24 cellular contexts compared by ENCODE assay signal in the genomic region with DNA sequence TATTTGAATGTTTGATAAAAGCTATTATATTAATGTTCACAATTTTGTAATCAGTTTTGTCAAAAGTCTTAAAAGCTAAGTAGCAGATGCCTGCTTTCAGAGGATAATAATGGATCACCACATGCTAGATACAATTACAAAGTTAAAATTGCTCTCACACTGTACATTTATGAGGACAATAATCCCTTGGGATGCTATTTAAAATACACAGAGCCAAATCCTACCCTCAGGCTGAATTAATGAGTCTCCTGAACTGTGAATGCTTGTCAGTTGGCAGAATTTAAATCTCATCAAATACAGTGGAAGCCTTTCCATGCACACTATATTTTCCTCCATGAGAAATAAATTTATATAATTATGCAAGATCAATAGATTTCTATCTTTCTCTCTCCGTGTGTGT.
DNase-seq lines count a peak whose midpoint lies in the region; ATAC-seq and TF ChIP-seq lines count a peak whose summit lies in the region.
"Had no signal": no experiment of that assay in that cellular context is flagged by ENCODE, and none has a peak within 500 bp of the region (broad histone marks: within the 10 kb centered on the region; RNA-seq: fewer than 3 reads in every experiment).

No MANE protein-coding gene starts in this region.

- peaks cover 18% of the 10 kb centered on the region for H3K4me1 ChIP-seq in A673 (ENCODE audit: insufficient read depth, low read length, poor library complexity, severe bottlenecking)
- H3K4me1 ChIP-seq: Caco-2, SJSA1 had no signal

- H3K9me3 Mint-ChIP-seq in activated naive CD8-positive, alpha-beta T cell treated with anti-CD3 and anti-CD28 coated beads, Interleukin-2, amount 50 U/mL, for 24 hours: peaks cover 7% of the 10 kb centered on the region
- H3K9me3 Mint-ChIP-seq: CD8-positive, alpha-beta T cell; T-helper 1 cell treated with Interleukin-12 subunit alpha and Interleukin-12 subunit beta and Interleukin-4 antibody, amounts not matched to agents 30 μg/mL and 1 μg/mL, for 36 hours had no signal

- POLR2A ChIA-PET in A673 (lab: Charles Lee; ENCODE audit: low non-redundant PET): no interaction called here

- CTCF ChIA-PET in A673 (lab: Charles Lee): no interaction called here

- peaks cover 6% of the 10 kb centered on the region for H3K27me3 Mint-ChIP-seq in activated naive CD8-positive, alpha-beta T cell treated with anti-CD3 and anti-CD28 coated beads, Interleukin-2, amount 50 U/mL, for 24 hours

- no peaks in the 10 kb centered on the region for H3K36me3 ChIP-seq in A673 (ENCODE audit: insufficient read depth, low read length, poor library complexity, severe bottlenecking)
- H3K36me3 ChIP-seq: SJSA1 had no signal

- H3K27ac Mint-ChIP-seq in activated naive CD8-positive, alpha-beta T cell treated with anti-CD3 and anti-CD28 coated beads, Interleukin-2, amount 50 U/mL, for 24 hours: no peak overlapping the region
- H3K27ac Mint-ChIP-seq: CD8-positive, alpha-beta T cell; GM23338; H9; T-helper 1 cell treated with Interleukin-12 subunit alpha and Interleukin-12 subunit beta and Interleukin-4 antibody, amounts not matched to agents 30 μg/mL and 1 μg/mL, for 36 hours had no signal

- no peak overlapping the region for H3K4me3 ChIP-seq in A673 (ENCODE audit: low read depth, low read length, poor library complexity, severe bottlenecking)
- H3K4me3 ChIP-seq: GM23338, K562, SJSA1 had no signal

- H3K4me1 Mint-ChIP-seq in activated naive CD8-positive, alpha-beta T cell treated with anti-CD3 and anti-CD28 coated beads, Interleukin-2, amount 50 U/mL, for 24 hours: no peaks in the 10 kb centered on the region
- H3K4me1 Mint-ChIP-seq: GM23338 had no signal

- intact Hi-C loops in A673 (cut with micrococcal nuclease; ENCODE audit: unreplicated experiment): no loop called here

- no peak for ATAC-seq in activated naive CD8-positive, alpha-beta T cell treated with anti-CD3 and anti-CD28 coated beads, Interleukin-2, amount 50 U/mL, for 24 hours
- ATAC-seq: CD8-positive, alpha-beta T cell; GM23338; K562 had no signal

- DNase-seq in A673 (ENCODE audit: low spot score): peak; percentile 85
- DNase-seq in DMS 273 treated with DMSO at 0.1 percent for 48 hours (lab: John Stamatoyannopoulos, UW): peak; percentile 59
- DNase-seq in NCI-H524 (lab: John Stamatoyannopoulos, UW): peak; percentile 63 to 94
- DNase-seq in NCI-H82 treated with DMSO at 0.1 percent for 48 hours (lab: John Stamatoyannopoulos, UW; ENCODE audit: unreplicated experiment): peak; percentile 65
- no peak for DNase-seq in AG08395 (ENCODE audit: low spot score)
- DNase-seq in putamen (ENCODE audit: low spot score): no peak
- no peak for DNase-seq in activated naive CD8-positive, alpha-beta T cell treated with anti-CD3 and anti-CD28 coated beads, Interleukin-2, amount 50 U/mL, for 24 hours
- DNase-seq: C1 segment of cervical spinal cord; Caco-2; CD8-positive, alpha-beta T cell; DMS153; DND-41; H9; MV-4-11; NCI-H187 treated with DMSO at 0.1 percent for 48 hours; NCI-H2107; Right ventricle myocardium superior; RPMI8226; SW 1271; T-helper 9 cell had no signal

- no peaks in the 10 kb centered on the region for H3K9me3 ChIP-seq in A673 (ENCODE audit: low read depth, low read length, poor library complexity, severe bottlenecking)
- H3K9me3 ChIP-seq: Caco-2, SJSA1 had no signal

- no peak for TF ChIP-seq CTCF in A673 (conservative IDR thresholded peaks at IDR 0.05; ENCODE audit: low read depth, low read length)

- no peaks in the 10 kb centered on the region for H3K36me3 Mint-ChIP-seq in activated naive CD8-positive, alpha-beta T cell treated with anti-CD3 and anti-CD28 coated beads, Interleukin-2, amount 50 U/mL, for 24 hours (ENCODE audit: low read depth)
- H3K36me3 Mint-ChIP-seq: CD8-positive, alpha-beta T cell had no signal

- no peaks in the 10 kb centered on the region for H3K27me3 ChIP-seq in A673 (replicated peaks; ENCODE audit: insufficient read depth, low read depth, low read length, poor library complexity)
- H3K27me3 ChIP-seq: SJSA1 had no signal

- BruUV-seq in A673 (replicated peaks; lab: Mats Ljungman, UMichigan): no TSS peak

- no peak overlapping the region for H3K4me3 Mint-ChIP-seq in activated naive CD8-positive, alpha-beta T cell treated with anti-CD3 and anti-CD28 coated beads, Interleukin-2, amount 50 U/mL, for 24 hours
- H3K4me3 Mint-ChIP-seq: CD8-positive, alpha-beta T cell; GM23338; H9; T-helper 1 cell treated with Interleukin-12 subunit alpha and Interleukin-12 subunit beta and Interleukin-4 antibody, amounts not matched to agents 30 μg/mL and 1 μg/mL, for 36 hours had no signal

- no peak overlapping the region for H3K27ac ChIP-seq in A673 (ENCODE audit: low read depth, low read length, poor library complexity, severe bottlenecking)
- H3K27ac ChIP-seq: SJSA1 had no signal

Comparison
In these comparisons a context has a peak if more than half of its experiments do, and no peak if none do; other contexts are left out.
1. DNase-seq: peak in A673 (single experiment), DMS 273 treated with DMSO at 0.1 percent for 48 hours (single experiment), NCI-H524 (2 of 2) and NCI-H82 treated with DMSO at 0.1 percent for 48 hours (single experiment); none in AG08395 (single experiment), putamen (single experiment) and activated naive CD8-positive, alpha-beta T cell treated with anti-CD3 and anti-CD28 coated beads, Interleukin-2, amount 50 U/mL, for 24 hours (single experiment).